18 cellular contexts compared by ENCODE assay signal in genomic region chr5:77620404-77620803, GRCh38. TPM values are rescaled to one million over a fixed set of nuclear protein-coding genes. Genes with fewer than 3 reads are reported as not detected.
DNase-seq lines count a peak whose midpoint lies in the region; ATAC-seq and TF ChIP-seq lines count a peak whose summit lies in the region.
"Had no signal": no experiment of that assay in that cellular context is flagged by ENCODE, and none has a peak within 500 bp of the region (broad histone marks: within the 10 kb centered on the region; RNA-seq: fewer than 3 reads in every experiment).

No MANE protein-coding gene starts in this region.

- no peaks in the 10 kb centered on the region for H3K36me3 Mint-ChIP-seq in WTC11
- H3K36me3 Mint-ChIP-seq in naive B cell, result no peaks in the 10 kb centered on the region
- H3K36me3 Mint-ChIP-seq in natural killer cell treated with Interleukin-12 subunit alpha and Interleukin-12 subunit beta and Interleukin-15 and Interleukin-18, amount 100 ng/mL, for 72 hours, result no peaks in the 10 kb centered on the region

- H3K4me1 Mint-ChIP-seq in WTC11 (peaks cover 8% of the 10 kb centered on the region), naive B cell (no peaks in the 10 kb centered on the region)
- no peaks in the 10 kb centered on the region for H3K4me1 Mint-ChIP-seq in natural killer cell treated with Interleukin-12 subunit alpha and Interleukin-12 subunit beta and Interleukin-15 and Interleukin-18, amount 100 ng/mL, for 72 hours (ENCODE audit: low read depth in 2 of 2)

- H3K4me3 Mint-ChIP-seq in WTC11 (no peak overlapping the region), naive B cell (no peak overlapping the region)
- no peak overlapping the region for H3K4me3 Mint-ChIP-seq in natural killer cell treated with Interleukin-12 subunit alpha and Interleukin-12 subunit beta and Interleukin-15 and Interleukin-18, amount 100 ng/mL, for 72 hours
- H3K4me3 Mint-ChIP-seq: activated T-helper 1 cell treated with anti-CD3 and anti-CD28 coated beads, Interleukin-12 subunit alpha, Interleukin-12 subunit beta, Interleukin-2, Interleukin-4 antibody, amounts not matched to agents 30 ng/mL and 10 ng/mL and 1 ng/mL, durations not matched to agents 14 hours and 24 hours and 36 hours had no signal

- H3K9me3 Mint-ChIP-seq in WTC11 (no peaks in the 10 kb centered on the region), naive B cell (peaks cover 0 to 5% (median 0%) of the 10 kb centered on the region in 7 donors)
- no peaks in the 10 kb centered on the region for H3K9me3 Mint-ChIP-seq in natural killer cell treated with Interleukin-12 subunit alpha and Interleukin-12 subunit beta and Interleukin-15 and Interleukin-18, amount 100 ng/mL, for 72 hours
- H3K9me3 Mint-ChIP-seq: activated T-helper 1 cell treated with anti-CD3 and anti-CD28 coated beads, Interleukin-12 subunit alpha, Interleukin-12 subunit beta, Interleukin-2, Interleukin-4 antibody, amounts not matched to agents 30 ng/mL and 10 ng/mL and 1 ng/mL, durations not matched to agents 14 hours and 24 hours and 36 hours had no signal

- peak; percentile 21; the same call in 1 of the 2 replicates for TF ChIP-seq CTCF in WTC11 (IDR thresholded peaks at IDR 0.05)

- H3K27me3 Mint-ChIP-seq in WTC11 (ENCODE audit: low read depth) (peaks cover 54% of the 10 kb centered on the region), naive B cell (peaks cover 63 to 81% (median 78%) of the 10 kb centered on the region in 3 donors)
- H3K27me3 Mint-ChIP-seq in natural killer cell treated with Interleukin-12 subunit alpha and Interleukin-12 subunit beta and Interleukin-15 and Interleukin-18, amount 100 ng/mL, for 72 hours, result peaks cover 32 to 66% of the 10 kb centered on the region in 2 donors

- H3K27ac Mint-ChIP-seq in WTC11, result no peak overlapping the region
- no peak overlapping the region for H3K27ac Mint-ChIP-seq in naive B cell
- no peak overlapping the region for H3K27ac Mint-ChIP-seq in natural killer cell treated with Interleukin-12 subunit alpha and Interleukin-12 subunit beta and Interleukin-15 and Interleukin-18, amount 100 ng/mL, for 72 hours
- H3K27ac Mint-ChIP-seq: activated T-helper 1 cell treated with anti-CD3 and anti-CD28 coated beads, Interleukin-12 subunit alpha, Interleukin-12 subunit beta, Interleukin-2, Interleukin-4 antibody, amounts not matched to agents 30 ng/mL and 10 ng/mL and 1 ng/mL, durations not matched to agents 14 hours and 24 hours and 36 hours had no signal

- CTCF ChIA-PET in WTC11 (lab: Charles Lee), result interaction anchor here (0.6 to 3.3 kb wide), 4 partner anchors 10 to 721 kb away, joined by 3 to 8 read pairs (median 5); partner anchors contain the start of gene WDR41

- DNase-seq in NCI-H2107 treated with DMSO at 0.1 percent for 48 hours (lab: John Stamatoyannopoulos, UW; ENCODE audit: unreplicated experiment) (peak; percentile 28), NCI-H2107 (lab: John Stamatoyannopoulos, UW) (no peak), LoVo (ENCODE audit: low spot score) (peak; percentile 44), WTC11 (ENCODE audit: low spot score) (peak; percentile 74), naive B cell (no peak), putamen (ENCODE audit: low spot score) (no peak)
- DNase-seq in natural killer cell treated with Interleukin-12 subunit alpha and Interleukin-12 subunit beta and Interleukin-15 and Interleukin-18, amount 100 ng/mL, for 72 hours (ENCODE audit: low spot score), result no peak
- no peak for DNase-seq in activated CD4-positive, alpha-beta T cell treated with anti-CD3 and anti-CD28 coated beads for 4 hours
- DNase-seq: aorta; effector memory CD4-positive, alpha-beta T cell; EL; glutamatergic neuron; occipital lobe; tibial artery had no signal

- ATAC-seq in WTC11, result peak; percentile 99
- peak; percentile 67 to 77 for ATAC-seq in naive B cell (ENCODE audit: low read depth in 2 of 2)
- ATAC-seq in natural killer cell treated with Interleukin-12 subunit alpha and Interleukin-12 subunit beta and Interleukin-15 and Interleukin-18, amount 100 ng/mL, for 72 hours, result no peak
- ATAC-seq: SK-N-SH treated with all-trans-retinoic acid at 6 μM for 48 hours had no signal

- POLR2A ChIA-PET in WTC11 (lab: Charles Lee), result no interaction called here

TF ChIP-seq in WTC11, 78 proteins besides CTCF, POLR2A, EP300 and RAD21:
- TF ChIP-seq ZNF396 (CRISPR knock-in tag; IDR thresholded peaks at IDR 0.05; ENCODE audit: borderline replicate concordance) (no peak), ETV6 (CRISPR knock-in tag; IDR thresholded peaks at IDR 0.05) (no peak), FOXK1 (CRISPR knock-in tag; IDR thresholded peaks at IDR 0.05) (0 out of 2 replicates have a peak, but pooled peaks have one; percentile 23), NR3C1 (CRISPR knock-in tag; conservative IDR thresholded peaks at IDR 0.05; ENCODE audit: low read depth) (no peak)
TF ChIP-seq in WTC11: peak in this region for 1.

RNA-seq across cellular contexts. Expression of gene OTP, which starts 18.1 kb away (rescaled TPM):
- total RNA-seq in WTC11 (2021), result not detected in 3 replicates
- polyA plus RNA-seq in naive B cell (ENCODE audit: low read depth in 6 of 6), result not detected
- not detected for total RNA-seq in natural killer cell treated with Interleukin-12 subunit alpha and Interleukin-12 subunit beta and Interleukin-15 and Interleukin-18, amount 100 ng/mL, for 72 hours
- total RNA-seq: activated T-helper 1 cell treated with anti-CD3 and anti-CD28 coated beads, Interleukin-12 subunit alpha, Interleukin-12 subunit beta, Interleukin-2, Interleukin-4 antibody, amounts not matched to agents 30 ng/mL and 10 ng/mL and 1 ng/mL, durations not matched to agents 14 hours and 24 hours and 36 hours; aorta; lung; occipital lobe had no signal
- polyA plus RNA-seq: AG04450, aorta, lung had no signal

Comparison
In these comparisons a context has a peak if more than half of its experiments do, and no peak if none do; other contexts are left out.
1. DNase-seq: peak in NCI-H2107 treated with DMSO at 0.1 percent for 48 hours (single experiment), LoVo (single experiment) and WTC11 (single experiment); none in NCI-H2107 (single experiment), naive B cell (single experiment), natural killer cell treated with Interleukin-12 subunit alpha and Interleukin-12 subunit beta and Interleukin-15 and Interleukin-18, amount 100 ng/mL, for 72 hours (single experiment), putamen (single experiment) and activated CD4-positive, alpha-beta T cell treated with anti-CD3 and anti-CD28 coated beads for 4 hours (0 of 2).
2. ATAC-seq: peak in WTC11 (single experiment) and naive B cell (2 of 2); none in natural killer cell treated with Interleukin-12 subunit alpha and Interleukin-12 subunit beta and Interleukin-15 and Interleukin-18, amount 100 ng/mL, for 72 hours (0 of 2).